Comparison of ENCODE assay signal across 1 cellular context in genomic region chr17:44987883-44988195, GRCh38.
TF ChIP-seq lines count a peak whose summit lies in the region.

No MANE protein-coding gene starts in this region.

TF ChIP-seq in HepG2, 621 proteins besides CTCF, POLR2A, EP300 and RAD21 (continued from another document):
- TF ChIP-seq SNAPC4 (CRISPR knock-in tag; IDR thresholded peaks at IDR 0.05) (no peak), ZFP41 (CRISPR knock-in tag; IDR thresholded peaks at IDR 0.05; ENCODE audit: borderline replicate concordance) (no peak), PAXIP1 (CRISPR knock-in tag; conservative IDR thresholded peaks at IDR 0.05) (no peak), NFYC (CRISPR knock-in tag; IDR thresholded peaks at IDR 0.05) (no peak), ZNF644 (CRISPR knock-in tag; IDR thresholded peaks at IDR 0.05; ENCODE audit: low read depth) (no peak), ZNF816 (CRISPR knock-in tag; IDR thresholded peaks at IDR 0.05; ENCODE audit: borderline replicate concordance) (no peak), NFAT5 (CRISPR knock-in tag; IDR thresholded peaks at IDR 0.05) (no peak), XRCC5 (optimal IDR thresholded peaks at IDR 0.05; ENCODE audit: low read length) (no peak), ZBTB25 (CRISPR knock-in tag; IDR thresholded peaks at IDR 0.05) (no peak)
